ENCODE assay signal across 26 cellular contexts in genomic region chr5:163578652-163579051, GRCh38.
DNase-seq lines count a peak whose midpoint lies in the region; ATAC-seq, FAIRE-seq and TF ChIP-seq lines count a peak whose summit lies in the region.
"Had no signal": no experiment of that assay in that cellular context is flagged by ENCODE, and none has a peak within 500 bp of the region (broad histone marks: within the 10 kb centered on the region; RNA-seq: fewer than 3 reads in every experiment).

No MANE protein-coding gene starts in this region.

- H4K20me1 ChIP-seq in GM23338 (replicated peaks; ENCODE audit: insufficient read depth) (no peaks in the 10 kb centered on the region), endothelial cell of umbilical vein (replicated peaks; ENCODE audit: control insufficient read depth, extremely low read depth, insufficient read depth, low read length) (no peaks in the 10 kb centered on the region)

- no peak overlapping the region; the same call in 1 of the 2 replicates for H2AFZ ChIP-seq in GM23338
- peak overlapping the region; percentile 7 for H2AFZ ChIP-seq in endothelial cell of umbilical vein (ENCODE audit: low read depth, low read length)

- H3K9me3 ChIP-seq in endothelial cell of umbilical vein (replicated peaks; ENCODE audit: control insufficient read depth, insufficient read depth, low read length), result no peaks in the 10 kb centered on the region
- no peaks in the 10 kb centered on the region for H3K9me3 ChIP-seq in CD8-positive, alpha-beta T cell (ENCODE audit: low read length)
- H3K9me3 ChIP-seq: BE2C, Peyer's patch had no signal

- BruUV-seq in endothelial cell of umbilical vein (replicated peaks; lab: Mats Ljungman, UMichigan), result no TSS peak

- H3K9me2 ChIP-seq in GM23338 (ENCODE audit: insufficient read depth), result 0 out of 2 replicates have a peak, but pooled peaks cover 3% of the 10 kb centered on the region

- no peak overlapping the region for H3K27ac Mint-ChIP-seq in GM23338
- no peak overlapping the region for H3K27ac Mint-ChIP-seq in CD8-positive, alpha-beta T cell
- H3K27ac Mint-ChIP-seq: CD4-positive, CD25-positive, alpha-beta regulatory T cell; T-cell had no signal

- H3F3A ChIP-seq in GM23338 (replicated peaks; ENCODE audit: low read depth), result no peaks in the 10 kb centered on the region

- H3K9me3 Mint-ChIP-seq in GM23338, result peaks cover 7% of the 10 kb centered on the region; the same call in 1 of the 3 replicates
- no peaks in the 10 kb centered on the region for H3K9me3 Mint-ChIP-seq in CD8-positive, alpha-beta T cell

- CTCF ChIA-PET in endothelial cell of umbilical vein (lab: Charles Lee), result interaction anchor here (0.7 to 1.0 kb wide), 4 partner anchors 14 to 926 kb away, joined by 3 read pairs; no protein-coding TSS in a partner anchor
- CTCF ChIA-PET in CD8-positive, alpha-beta T cell (lab: Charles Lee), result interaction anchor here (2.5 kb wide), 1 partner anchor 14 kb away, joined by 8 read pairs; no protein-coding TSS in a partner anchor

- intact Hi-C loops in endothelial cell of umbilical vein (cut with micrococcal nuclease), result no loop called here
- intact Hi-C loops in CD8-positive, alpha-beta T cell (cut with DNase I, micrococcal nuclease), result no loop called here

- dilution Hi-C loops in endothelial cell of umbilical vein (cut with MboI; ENCODE audit: extremely low pct_ligation_motif_present, low sequenced_read_pairs), result no loop called here

- no peaks in the 10 kb centered on the region for H3K79me2 ChIP-seq in GM23338 (replicated peaks; ENCODE audit: insufficient read depth)
- H3K79me2 ChIP-seq in endothelial cell of umbilical vein (ENCODE audit: control insufficient read depth, insufficient read depth, low read length), result no peaks in the 10 kb centered on the region

- H3K36me3 ChIP-seq in GM23338 (ENCODE audit: insufficient read depth), result no peaks in the 10 kb centered on the region
- no peaks in the 10 kb centered on the region for H3K36me3 ChIP-seq in endothelial cell of umbilical vein (ENCODE audit: control insufficient read depth in 2 of 2, extremely low read depth in 1 of 2, insufficient read depth in 2 of 2, low read length in 2 of 2)
- no peaks in the 10 kb centered on the region for H3K36me3 ChIP-seq in CD8-positive, alpha-beta T cell (ENCODE audit: insufficient read depth, low read length)
- H3K36me3 ChIP-seq: BE2C, Peyer's patch, SJCRH30 had no signal

- H3K27me3 ChIP-seq in GM23338 (ENCODE audit: insufficient read depth) (no peaks in the 10 kb centered on the region), endothelial cell of umbilical vein (ENCODE audit: control insufficient read depth in 2 of 2, insufficient read depth in 2 of 2, low read length in 2 of 2) (no peaks in the 10 kb centered on the region)
- H3K27me3 ChIP-seq in CD8-positive, alpha-beta T cell (ENCODE audit: insufficient read depth, low read length), result peaks cover 5% of the 10 kb centered on the region
- H3K27me3 ChIP-seq: BE2C, Peyer's patch, SJCRH30 had no signal

- no peak for TF ChIP-seq POLR2A in endothelial cell of umbilical vein (IDR thresholded peaks at IDR 0.05; ENCODE audit: low read depth, low read length)

- H3K4me3 ChIP-seq in GM23338, result no peak overlapping the region
- H3K4me3 ChIP-seq in endothelial cell of umbilical vein (replicated peaks in 1 of 3; ENCODE audit: insufficient read depth in 1 of 3, low read depth in 1 of 3, low read length in 3 of 3), result no peak overlapping the region
- no peak overlapping the region for H3K4me3 ChIP-seq in CD8-positive, alpha-beta T cell (ENCODE audit: low read depth, low read length)
- H3K4me3 ChIP-seq: Peyer's patch, SJCRH30 had no signal

- no peak overlapping the region for H3K4me3 Mint-ChIP-seq in GM23338
- H3K4me3 Mint-ChIP-seq in CD8-positive, alpha-beta T cell, result no peak overlapping the region
- H3K4me3 Mint-ChIP-seq: CD4-positive, CD25-positive, alpha-beta regulatory T cell; T-cell had no signal

- no peak overlapping the region for H3K9ac ChIP-seq in endothelial cell of umbilical vein (replicated peaks; ENCODE audit: extremely low read depth, insufficient read depth, low read length)

- H3K4me2 ChIP-seq in GM23338, result no peak overlapping the region
- peak overlapping the region; percentile 30 for H3K4me2 ChIP-seq in endothelial cell of umbilical vein (ENCODE audit: insufficient read depth, low read length)

- no peak for FAIRE-seq in endothelial cell of umbilical vein (lab: Jason Lieb, UNC)
- FAIRE-seq in urothelium cell line (lab: Jason Lieb, UNC), result no peak
- FAIRE-seq: A204.1, G401.6, GM18507 had no signal

- DNase-seq in GM23338 (ENCODE audit: low spot score), result peak; percentile 39
- DNase-seq in RPMI7951 (ENCODE audit: low read depth), result peak; percentile 19
- DNase-seq in endothelial cell of umbilical vein (ENCODE audit: low read depth, low spot score), result no peak
- DNase-seq in stimulated activated CD4-positive, alpha-beta T cell treated with anti-CD3 and anti-CD28 coated beads, Interleukin-4, amount 100 ng/mL, for 1 hour, result no peak
- no peak for DNase-seq in CD8-positive, alpha-beta T cell
- no peak for DNase-seq in left lobe of liver (ENCODE audit: low spot score)
- DNase-seq in urothelium cell line (ENCODE audit: low spot score), result no peak
- DNase-seq: BE2C; CD4-positive, CD25-positive, alpha-beta regulatory T cell; COR-L47; DND-41; KG1; NCI-H1092 treated with DMSO at 0.1 percent for 48 hours; NCI-H1436 treated with DMSO at 0.1 percent for 48 hours; NCI-H1930; NCI-H2227 treated with DMSO at 0.1 percent for 48 hours; NCI-H510A; NCI-H774; NK-92 treated with Interleukin-12 subunit alpha and Interleukin-12 subunit beta, amount 100 ng/mL, for 24 hours; Peyer's patch; SJCRH30; T-cell had no signal

- H3K9me1 ChIP-seq in endothelial cell of umbilical vein (replicated peaks; ENCODE audit: control insufficient read depth, extremely low read depth, insufficient read depth, low read length), result no peaks in the 10 kb centered on the region

- peaks cover 2% of the 10 kb centered on the region for H3K27me3 Mint-ChIP-seq in GM23338 (ENCODE audit: insufficient read depth, low read depth, poor library complexity)
- peaks cover 19% of the 10 kb centered on the region for H3K27me3 Mint-ChIP-seq in CD8-positive, alpha-beta T cell (ENCODE audit: low read depth)

- H3K4me1 ChIP-seq in GM23338 (ENCODE audit: insufficient read depth) (no peaks in the 10 kb centered on the region; the same call in 1 of the 2 replicates), endothelial cell of umbilical vein (ENCODE audit: control insufficient read depth, extremely low read depth, insufficient read depth, low read length) (peaks cover 13% of the 10 kb centered on the region)
- no peaks in the 10 kb centered on the region for H3K4me1 ChIP-seq in CD8-positive, alpha-beta T cell (ENCODE audit: insufficient read depth, low read length)
- H3K4me1 ChIP-seq: BE2C, Peyer's patch, SJCRH30 had no signal

- peak overlapping the region; percentile 54 for H3K27ac ChIP-seq in 22Rv1
- H3K27ac ChIP-seq in GM23338 (ENCODE audit: low read depth), result no peak overlapping the region
- H3K27ac ChIP-seq in endothelial cell of umbilical vein (ENCODE audit: insufficient read depth, low read depth, low read length), result no peak overlapping the region
- H3K27ac ChIP-seq in CD8-positive, alpha-beta T cell (ENCODE audit: low read depth, low read length), result no peak overlapping the region
- H3K27ac ChIP-seq: Peyer's patch, SJCRH30 had no signal

- no peaks in the 10 kb centered on the region for H3K36me3 Mint-ChIP-seq in GM23338 (ENCODE audit: low read depth)
- no peaks in the 10 kb centered on the region for H3K36me3 Mint-ChIP-seq in CD8-positive, alpha-beta T cell
- H3K36me3 Mint-ChIP-seq: CD4-positive, CD25-positive, alpha-beta regulatory T cell; T-cell had no signal

- POLR2A ChIA-PET in endothelial cell of umbilical vein (lab: Charles Lee), result interaction anchor here (0.6 kb wide), 1 partner anchor 11 kb away, joined by 3 read pairs; no protein-coding TSS in a partner anchor
- POLR2A ChIA-PET in CD8-positive, alpha-beta T cell (lab: Charles Lee), result no interaction called here

- TF ChIP-seq CTCF in 22Rv1 (IDR thresholded peaks at IDR 0.05), result no peak
- TF ChIP-seq CTCF in GM23338 (conservative IDR thresholded peaks at IDR 0.05; ENCODE audit: low read depth in 2 of 2), result no peak
- no peak for TF ChIP-seq CTCF in endothelial cell of umbilical vein (IDR thresholded peaks at IDR 0.05; ENCODE audit: extremely low read depth in 1 of 2, insufficient read depth in 1 of 2, low read depth in 1 of 2, low read length in 2 of 2)
- no peak for TF ChIP-seq CTCF in CD8-positive, alpha-beta T cell (IDR thresholded peaks at IDR 0.05)

- H3K4me1 Mint-ChIP-seq in GM23338, result peaks cover 3% of the 10 kb centered on the region; the same call in 1 of the 3 replicates
- no peaks in the 10 kb centered on the region for H3K4me1 Mint-ChIP-seq in CD8-positive, alpha-beta T cell (ENCODE audit: low read depth)
- H3K4me1 Mint-ChIP-seq: T-cell had no signal

- ATAC-seq in GM23338 (no peak), left lobe of liver (no peak)
- ATAC-seq in CD8-positive, alpha-beta T cell, result no peak
- ATAC-seq: T-cell had no signal

TF ChIP-seq in GM23338, 12 proteins besides CTCF, POLR2A, EP300 and RAD21 (continues in another document):
- TF ChIP-seq EZH2phosphoT487 (IDR thresholded peaks at IDR 0.05; ENCODE audit: unreplicated experiment) (no peak), ZNF331 (CRISPR knock-in tag; IDR thresholded peaks at IDR 0.05; ENCODE audit: low read depth) (no peak)
- TF ChIP-seq, protein P1, sequence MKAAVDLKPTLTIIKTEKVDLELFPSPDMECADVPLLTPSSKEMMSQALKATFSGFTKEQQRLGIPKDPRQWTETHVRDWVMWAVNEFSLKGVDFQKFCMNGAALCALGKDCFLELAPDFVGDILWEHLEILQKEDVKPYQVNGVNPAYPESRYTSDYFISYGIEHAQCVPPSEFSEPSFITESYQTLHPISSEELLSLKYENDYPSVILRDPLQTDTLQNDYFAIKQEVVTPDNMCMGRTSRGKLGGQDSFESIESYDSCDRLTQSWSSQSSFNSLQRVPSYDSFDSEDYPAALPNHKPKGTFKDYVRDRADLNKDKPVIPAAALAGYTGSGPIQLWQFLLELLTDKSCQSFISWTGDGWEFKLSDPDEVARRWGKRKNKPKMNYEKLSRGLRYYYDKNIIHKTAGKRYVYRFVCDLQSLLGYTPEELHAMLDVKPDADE (IDR thresholded peaks at IDR 0.05), result no peak

TF ChIP-seq in endothelial cell of umbilical vein, 7 proteins besides CTCF, POLR2A, EP300 and RAD21 (continues in another document):
- TF ChIP-seq GATA2 (IDR thresholded peaks at IDR 0.05; ENCODE audit: insufficient read depth, insufficient read length, low read depth, low read length), result no peak
- no peak for TF ChIP-seq MYC (IDR thresholded peaks at IDR 0.05; ENCODE audit: low read depth, low read length)
- no peak for TF ChIP-seq EZH2 (IDR thresholded peaks at IDR 0.05; ENCODE audit: borderline replicate concordance, low read depth, low read length, severe bottlenecking)
- TF ChIP-seq FOS (IDR thresholded peaks at IDR 0.05; ENCODE audit: borderline replicate concordance, insufficient read depth, low read length), result no peak
- TF ChIP-seq, protein P2, sequence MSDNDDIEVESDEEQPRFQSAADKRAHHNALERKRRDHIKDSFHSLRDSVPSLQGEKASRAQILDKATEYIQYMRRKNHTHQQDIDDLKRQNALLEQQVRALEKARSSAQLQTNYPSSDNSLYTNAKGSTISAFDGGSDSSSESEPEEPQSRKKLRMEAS (IDR thresholded peaks at IDR 0.05; ENCODE audit: insufficient read depth, insufficient read length), result no peak
- TF ChIP-seq JUN (IDR thresholded peaks at IDR 0.05; ENCODE audit: borderline replicate concordance, insufficient read depth, insufficient read length, low read depth), result no peak

Comparison
In these comparisons a context has a peak if more than half of its experiments do, and no peak if none do; other contexts are left out.
1. DNase-seq: peak in GM23338 (single experiment) and RPMI7951 (single experiment); none in endothelial cell of umbilical vein (single experiment), stimulated activated CD4-positive, alpha-beta T cell treated with anti-CD3 and anti-CD28 coated beads, Interleukin-4, amount 100 ng/mL, for 1 hour (single experiment), CD8-positive, alpha-beta T cell (0 of 7), left lobe of liver (single experiment) and urothelium cell line (single experiment).